Comparison of ENCODE assay signal across 9 cellular contexts in the genomic region with DNA sequence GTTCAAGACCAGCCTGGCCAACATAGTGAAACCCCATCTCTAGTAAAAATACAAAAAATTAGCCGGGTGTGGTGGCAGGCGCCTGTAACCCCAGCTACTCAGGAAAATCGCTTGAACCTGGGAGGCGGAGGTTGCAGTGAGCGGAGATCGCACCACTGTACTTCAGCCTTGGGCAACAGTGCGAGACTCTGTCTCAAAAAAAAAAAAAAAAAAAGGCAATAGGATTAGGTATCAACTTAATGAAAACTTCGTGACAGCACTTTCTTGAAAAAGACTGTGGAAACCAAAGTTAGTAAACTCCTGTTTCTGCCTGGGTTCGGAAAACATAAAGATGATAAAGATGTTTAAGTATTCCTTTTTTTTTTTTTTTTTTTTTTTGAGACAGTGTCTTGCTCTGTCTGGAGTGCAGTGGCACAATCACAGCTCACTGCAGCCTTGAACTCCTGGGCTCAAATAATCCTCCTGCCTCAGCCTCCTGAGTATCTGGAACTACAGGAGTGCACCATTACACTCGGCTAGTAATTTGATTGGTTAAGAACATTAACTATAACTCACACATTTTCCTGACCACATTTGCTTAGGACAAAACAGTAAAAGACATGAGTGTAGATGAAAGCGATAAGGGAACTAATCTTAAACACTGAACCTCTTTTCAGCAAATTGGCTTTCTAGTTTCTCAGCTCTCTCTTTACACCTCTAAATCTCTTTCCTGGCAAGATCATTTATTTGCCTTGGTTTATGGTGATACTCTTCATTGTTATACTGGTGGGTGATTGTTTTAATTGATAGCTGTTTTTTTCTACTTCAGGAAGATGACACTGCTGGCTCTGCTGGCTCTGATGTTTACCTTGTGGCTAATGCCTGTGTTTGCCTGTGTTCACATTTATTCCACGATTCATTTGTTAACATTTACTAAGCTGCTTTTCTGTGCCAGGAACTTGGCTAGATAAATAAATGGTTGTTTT. TPM values are rescaled to one million over a fixed set of nuclear protein-coding genes. Genes with fewer than 3 reads are reported as not detected.
DNase-seq lines count a peak whose midpoint lies in the region; ATAC-seq and TF ChIP-seq lines count a peak whose summit lies in the region.
"Had no signal": no experiment of that assay in that cellular context is flagged by ENCODE, and none has a peak within 500 bp of the region (broad histone marks: within the 10 kb centered on the region; RNA-seq: fewer than 3 reads in every experiment).

No MANE protein-coding gene starts in this region.

- H3K4me3 Mint-ChIP-seq in activated naive CD4-positive, alpha-beta T cell treated with anti-CD3 and anti-CD28 coated beads, Interleukin-2, amount 10 ng/mL, durations not matched to agents 7 days and 5 days, result no peak overlapping the region
- peak overlapping the region in 1 of 2 donors; percentile 63 for H3K4me3 Mint-ChIP-seq in effector memory CD8-positive, alpha-beta T cell
- peak overlapping the region; percentile 3 to 49 for H3K4me3 Mint-ChIP-seq in stimulated activated naive B cell treated with anti-CD40 and anti-IgM and Interleukin-4, amounts not matched to agents 10 μg/mL and 1 μg/mL and 100 μg/mL, for 72 hours
- H3K4me3 Mint-ChIP-seq in glutamatergic neuron (ENCODE audit: unreplicated experiment), result no peak overlapping the region

- no peak for TF ChIP-seq CTCF in glutamatergic neuron (IDR thresholded peaks at IDR 0.05; ENCODE audit: partially characterized antibody, unreplicated experiment)

- CTCF ChIA-PET in activated naive CD4-positive, alpha-beta T cell treated with anti-CD3 and anti-CD28 coated beads, Interleukin-2, amount 10 ng/mL, durations not matched to agents 7 days and 5 days (lab: Charles Lee), result interaction anchor here (1.3 to 1.8 kb wide), 3 partner anchors 11 to 235 kb away, joined by 3 to 4 read pairs (median 4); no protein-coding TSS in a partner anchor

- peak overlapping the region; percentile 81 for H3K27ac Mint-ChIP-seq in activated naive CD4-positive, alpha-beta T cell treated with anti-CD3 and anti-CD28 coated beads, Interleukin-2, amount 10 ng/mL, durations not matched to agents 7 days and 5 days
- H3K27ac Mint-ChIP-seq in effector memory CD8-positive, alpha-beta T cell, result peak overlapping the region; percentile 0 to 2
- H3K27ac Mint-ChIP-seq in stimulated activated naive B cell treated with anti-CD40 and anti-IgM and Interleukin-4, amounts not matched to agents 10 μg/mL and 1 μg/mL and 100 μg/mL, for 72 hours, result peak overlapping the region; percentile 53
- no peak overlapping the region for H3K27ac Mint-ChIP-seq in glutamatergic neuron (ENCODE audit: unreplicated experiment)

- H3K9me3 Mint-ChIP-seq in activated naive CD4-positive, alpha-beta T cell treated with anti-CD3 and anti-CD28 coated beads, Interleukin-2, amount 10 ng/mL, durations not matched to agents 7 days and 5 days, result peaks cover 2% of the 10 kb centered on the region
- H3K9me3 Mint-ChIP-seq in effector memory CD8-positive, alpha-beta T cell, result no peaks in the 10 kb centered on the region
- no peaks in the 10 kb centered on the region for H3K9me3 Mint-ChIP-seq in stimulated activated naive B cell treated with anti-CD40 and anti-IgM and Interleukin-4, amounts not matched to agents 10 μg/mL and 1 μg/mL and 100 μg/mL, for 72 hours
- peaks cover 1% of the 10 kb centered on the region for H3K9me3 Mint-ChIP-seq in glutamatergic neuron (ENCODE audit: unreplicated experiment)

- peaks cover 88% of the 10 kb centered on the region for H3K4me1 Mint-ChIP-seq in activated naive CD4-positive, alpha-beta T cell treated with anti-CD3 and anti-CD28 coated beads, Interleukin-2, amount 10 ng/mL, durations not matched to agents 7 days and 5 days
- peaks cover 34 to 64% of the 10 kb centered on the region in 2 donors for H3K4me1 Mint-ChIP-seq in effector memory CD8-positive, alpha-beta T cell (ENCODE audit: low read depth in 2 of 2)
- H3K4me1 Mint-ChIP-seq in stimulated activated naive B cell treated with anti-CD40 and anti-IgM and Interleukin-4, amounts not matched to agents 10 μg/mL and 1 μg/mL and 100 μg/mL, for 72 hours, result peaks cover 38 to 64% of the 10 kb centered on the region in 2 donors
- H3K4me1 Mint-ChIP-seq in glutamatergic neuron (ENCODE audit: low read depth, unreplicated experiment), result peaks cover 19% of the 10 kb centered on the region

- H3K27me3 Mint-ChIP-seq in activated naive CD4-positive, alpha-beta T cell treated with anti-CD3 and anti-CD28 coated beads, Interleukin-2, amount 10 ng/mL, durations not matched to agents 7 days and 5 days, result no peaks in the 10 kb centered on the region
- no peaks in the 10 kb centered on the region for H3K27me3 Mint-ChIP-seq in effector memory CD8-positive, alpha-beta T cell
- H3K27me3 Mint-ChIP-seq in stimulated activated naive B cell treated with anti-CD40 and anti-IgM and Interleukin-4, amounts not matched to agents 10 μg/mL and 1 μg/mL and 100 μg/mL, for 72 hours, result no peaks in the 10 kb centered on the region
- H3K27me3 Mint-ChIP-seq in glutamatergic neuron (ENCODE audit: unreplicated experiment), result no peaks in the 10 kb centered on the region

- intact Hi-C loops in head of caudate nucleus (cut with DNase I), result no loop called here

- peaks cover 26% of the 10 kb centered on the region for H3K36me3 Mint-ChIP-seq in activated naive CD4-positive, alpha-beta T cell treated with anti-CD3 and anti-CD28 coated beads, Interleukin-2, amount 10 ng/mL, durations not matched to agents 7 days and 5 days
- peaks cover 3% of the 10 kb centered on the region for H3K36me3 Mint-ChIP-seq in effector memory CD8-positive, alpha-beta T cell (ENCODE audit: insufficient read depth)
- peaks cover 3 to 19% of the 10 kb centered on the region in 2 donors for H3K36me3 Mint-ChIP-seq in stimulated activated naive B cell treated with anti-CD40 and anti-IgM and Interleukin-4, amounts not matched to agents 10 μg/mL and 1 μg/mL and 100 μg/mL, for 72 hours
- no peaks in the 10 kb centered on the region for H3K36me3 Mint-ChIP-seq in glutamatergic neuron (ENCODE audit: unreplicated experiment)

- peak; percentile 26 for ATAC-seq in effector memory CD8-positive, alpha-beta T cell (replicated peaks)
- ATAC-seq in stimulated activated naive B cell treated with anti-CD40 and anti-IgM and Interleukin-4, amounts not matched to agents 10 μg/mL and 1 μg/mL and 100 μg/mL, for 72 hours (replicated peaks), result no peak
- ATAC-seq in GM21825 (IDR thresholded peaks at IDR 0.05; ENCODE audit: unreplicated experiment), result no peak

- DNase-seq in activated naive CD4-positive, alpha-beta T cell treated with anti-CD3 and anti-CD28 coated beads, Interleukin-2, amount 10 ng/mL, durations not matched to agents 7 days and 5 days, result no peak
- DNase-seq in activated naive CD4-positive, alpha-beta T cell (lab: John Stamatoyannopoulos, UW), result no peak
- peak; percentile 70 for DNase-seq in NCI-H526 treated with DMSO at 0.1 percent for 48 hours (lab: John Stamatoyannopoulos, UW)
- no peak for DNase-seq in effector memory CD8-positive, alpha-beta T cell
- DNase-seq in stimulated activated naive B cell treated with anti-CD40 and anti-IgM and Interleukin-4, amounts not matched to agents 10 μg/mL and 1 μg/mL and 100 μg/mL, for 72 hours, result no peak
- no peak for DNase-seq in glutamatergic neuron
- DNase-seq in head of caudate nucleus, result no peak
- DNase-seq: C1 segment of cervical spinal cord had no signal

RNA-seq across cellular contexts. Expression of a gene that starts 15.8 kb away (rescaled TPM):
- 145 TPM for total RNA-seq in glutamatergic neuron (ENCODE audit: unreplicated experiment)

RNA-seq across cellular contexts. Expression of a gene that starts 51.1 kb away (rescaled TPM):
- total RNA-seq in glutamatergic neuron (ENCODE audit: unreplicated experiment), result 1.3 TPM

Comparison
In these comparisons a context has a peak if more than half of its experiments do, and no peak if none do; other contexts are left out.
1. H3K4me3 Mint-ChIP-seq: peak in stimulated activated naive B cell treated with anti-CD40 and anti-IgM and Interleukin-4, amounts not matched to agents 10 μg/mL and 1 μg/mL and 100 μg/mL, for 72 hours (2 of 2); none in activated naive CD4-positive, alpha-beta T cell treated with anti-CD3 and anti-CD28 coated beads, Interleukin-2, amount 10 ng/mL, durations not matched to agents 7 days and 5 days (single experiment) and glutamatergic neuron (single experiment).